In genomic region chr15:41620536-41621199, GRCh38 we compare ENCODE assay signal across 8 cellular contexts. TPM values are rescaled to one million over a fixed set of nuclear protein-coding genes. Genes with fewer than 3 reads are reported as not detected.
DNase-seq lines count a peak whose midpoint lies in the region; ATAC-seq and TF ChIP-seq lines count a peak whose summit lies in the region.

No MANE protein-coding gene starts in this region.

- DNase-seq in NCI-H510A treated with DMSO at 0.1 percent for 48 hours (lab: John Stamatoyannopoulos, UW): peak; percentile 6
- no peak for DNase-seq in NCI-H510A (lab: John Stamatoyannopoulos, UW)
- DNase-seq in SHP77 (lab: John Stamatoyannopoulos, UW): peak; percentile 3 to 5
- no peak for DNase-seq in ovary
- no peak for DNase-seq in omental fat pad (ENCODE audit: low spot score)

- H3K4me1 ChIP-seq in esophagus (ENCODE audit: control insufficient read depth in 2 of 2, insufficient read depth in 2 of 2, low read length in 1 of 2) (peaks cover 0 to 5% of the 10 kb centered on the region in 2 donors), ovary (ENCODE audit: insufficient read depth) (no peaks in the 10 kb centered on the region)

- WGBS in esophagus, 2 donors: 18 to 19% methylated on average over 18 of the region's 18 CpGs
- WGBS in ovary, 3 donors: 15 to 18% (median 18%) methylated on average over 18 of the region's 18 CpGs

- no peaks in the 10 kb centered on the region for H3K9me3 ChIP-seq in esophagus (ENCODE audit: control insufficient read depth in 2 of 2, insufficient read depth in 1 of 2, low read depth in 1 of 2, low read length in 1 of 2)
- peaks cover 0 to 4% of the 10 kb centered on the region in 2 donors for H3K9me3 ChIP-seq in ovary

- no peak for TF ChIP-seq POLR2A in ovary (IDR thresholded peaks at IDR 0.05)

- ATAC-seq in HG02571 (IDR thresholded peaks at IDR 0.05; ENCODE audit: unreplicated experiment): no peak
- no peak for ATAC-seq in HG03457 (IDR thresholded peaks at IDR 0.05; ENCODE audit: unreplicated experiment)
- ATAC-seq in omental fat pad (ENCODE audit: low FRiP score): no peak

- no peaks in the 10 kb centered on the region for H3K27me3 ChIP-seq in esophagus (ENCODE audit: control insufficient read depth in 1 of 2, insufficient read depth in 2 of 2, low read length in 2 of 2)
- no peaks in the 10 kb centered on the region for H3K27me3 ChIP-seq in ovary

- H3K4me3 ChIP-seq in esophagus (ENCODE audit: low read depth in 1 of 2, low read length in 2 of 2): peak overlapping the region; percentile 65 to 66
- peak overlapping the region; percentile 47 for H3K4me3 ChIP-seq in ovary

- peak overlapping the region; percentile 68 to 86 for H3K27ac ChIP-seq in esophagus (ENCODE audit: low read depth in 2 of 2, low read length in 1 of 2)
- H3K27ac ChIP-seq in ovary: peak overlapping the region; percentile 93 to 98

- no peak for TF ChIP-seq CTCF in ovary (IDR thresholded peaks at IDR 0.05)
- TF ChIP-seq CTCF in omental fat pad (IDR thresholded peaks at IDR 0.05): no peak

- intact Hi-C loops in ovary (cut with DNase I): loop anchor here in 2 of 4 donors (5.0 kb wide), 1 partner anchor 42 kb away; the partner anchor contains the start of gene MGA (in 2 of the 2)

- TF ChIP-seq EP300 in ovary (IDR thresholded peaks at IDR 0.05): no peak

- H3K36me3 ChIP-seq in esophagus (ENCODE audit: control insufficient read depth in 2 of 2, insufficient read depth in 2 of 2, low read length in 1 of 2) (no peaks in the 10 kb centered on the region), ovary (no peaks in the 10 kb centered on the region)

RNA-seq across cellular contexts. Expression of gene MGA, which starts 39.5 kb away (rescaled TPM):
- 1 to 10 TPM; 2.8 to 3.0 TPM for polyA plus RNA-seq in esophagus
- total RNA-seq in ovary: 10 to 100 TPM; 43.4 to 90.2 (median 61.6) TPM
- polyA plus RNA-seq in ovary: 10 to 100 TPM in 1 of 2 donors, 1 to 10 TPM in 1; 7.1 to 14.8 TPM
- 10 to 100 TPM; 34.9 to 50.7 (median 35.9) TPM for total RNA-seq in omental fat pad

Comparison
In these comparisons a context has a peak if more than half of its experiments do, and no peak if none do; other contexts are left out.
1. DNase-seq: peak in NCI-H510A treated with DMSO at 0.1 percent for 48 hours (single experiment) and SHP77 (2 of 2); none in NCI-H510A (single experiment), ovary (0 of 5) and omental fat pad (single experiment).